Comparison of ENCODE assay signal across 9 cellular contexts in genomic region chr19:51339313-51339686, GRCh38. TPM values are rescaled to one million over a fixed set of nuclear protein-coding genes. Genes with fewer than 3 reads are reported as not detected.
DNase-seq lines count a peak whose midpoint lies in the region; ATAC-seq and TF ChIP-seq lines count a peak whose summit lies in the region.
"Had no signal": no experiment of that assay in that cellular context is flagged by ENCODE, and none has a peak within 500 bp of the region (broad histone marks: within the 10 kb centered on the region; RNA-seq: fewer than 3 reads in every experiment).

No MANE protein-coding gene starts in this region.

- DNase-seq in WERI-Rb-1 (no peak), iPS DF 6.9 (ENCODE audit: low read depth, low spot score) (no peak), spleen (no peak), NCI-H187 treated with DMSO at 0.1 percent for 48 hours (lab: John Stamatoyannopoulos, UW) (no peak), NCI-H82 (lab: John Stamatoyannopoulos, UW) (no peak)
- no peak for DNase-seq in stimulated activated CD4-positive, alpha-beta T cell treated with anti-CD3 and anti-CD28 coated beads, Interleukin-4, amount 100 ng/mL, for 24 hours

- H3K27me3 ChIP-seq in WERI-Rb-1 (ENCODE audit: insufficient read depth, low read depth, severe bottlenecking) (no peaks in the 10 kb centered on the region), iPS DF 6.9 (ENCODE audit: control insufficient read depth, insufficient read depth, low read length) (no peaks in the 10 kb centered on the region; the same call in 1 of the 2 replicates), spleen (replicated peaks in 1 of 7) (peaks cover 0 to 12% (median 0%) of the 10 kb centered on the region in 7 donors)

- WGBS in iPS DF 6.9 (ENCODE audit: insufficient coverage, insufficient read length): no CpG with 5 or more reads among the region's 10 CpGs
- 1 to 2% (median 1%) methylated on average over 10 of the region's 10 CpGs for WGBS in spleen, 5 donors

- no peak for TF ChIP-seq POLR2A in spleen (IDR thresholded peaks at IDR 0.05)

- peak; percentile 2 for ATAC-seq in GM18907 (IDR thresholded peaks at IDR 0.05; ENCODE audit: unreplicated experiment)

- H3K4me1 ChIP-seq in iPS DF 6.9 (ENCODE audit: control insufficient read depth, insufficient read depth, low read length) (peaks cover 8% of the 10 kb centered on the region), spleen (peaks cover 9 to 51% (median 26%) of the 10 kb centered on the region in 6 donors)

- intact Hi-C loops in spleen (cut with DNase I; ENCODE audit: low total_unique reads): loop anchor here (5.0 kb wide), 1 partner anchor 103 kb away; no protein-coding TSS in a partner anchor

- no peak for TF ChIP-seq CTCF in 22Rv1 (IDR thresholded peaks at IDR 0.05)
- no peak for TF ChIP-seq CTCF in WERI-Rb-1 (IDR thresholded peaks at IDR 0.05; ENCODE audit: low read depth, low read length)
- TF ChIP-seq CTCF in spleen (IDR thresholded peaks at IDR 0.05 in 8 of 11, conservative IDR thresholded peaks at IDR 0.05 in 3 of 11): no peak

- H3K36me3 ChIP-seq in WERI-Rb-1 (no peaks in the 10 kb centered on the region), iPS DF 6.9 (ENCODE audit: control insufficient read depth, insufficient read depth, low read length) (no peaks in the 10 kb centered on the region), spleen (peaks cover 0 to 4% (median 0%) of the 10 kb centered on the region in 6 donors)

- H3K4me3 ChIP-seq in WERI-Rb-1 (ENCODE audit: low read depth, low read length) (peak overlapping the region; percentile 49), iPS DF 6.9 (ENCODE audit: low read length) (peak overlapping the region; percentile 82; the same call in 1 of the 2 replicates), spleen (peak overlapping the region; percentile 61 to 92 (median 72))

- H3K27ac ChIP-seq in 22Rv1 (peak overlapping the region; percentile 86), WERI-Rb-1 (peak overlapping the region; percentile 50), iPS DF 6.9 (ENCODE audit: low read length) (no peak overlapping the region), spleen (peak overlapping the region in 7 of 8 donors; percentile 41 to 85 (median 69))

- H3K9me3 ChIP-seq in WERI-Rb-1 (ENCODE audit: severe bottlenecking) (no peaks in the 10 kb centered on the region), iPS DF 6.9 (ENCODE audit: control insufficient read depth, insufficient read depth, low read length) (no peaks in the 10 kb centered on the region), spleen (no peaks in the 10 kb centered on the region)

RNA-seq across cellular contexts. Expression of gene VSIG10L, which starts 2.6 kb away (rescaled TPM):
- total RNA-seq in spleen: 1 to 10 TPM; 1.1 to 2.6 (median 1.6) TPM
- 1 to 10 TPM; 1.2 to 2.3 (median 1.7) TPM for polyA plus RNA-seq in spleen

RNA-seq across cellular contexts. Expression of gene ETFB, which starts 26.9 kb away (rescaled TPM):
- 10 to 100 TPM; 41.4 to 78.0 (median 54.1) TPM for total RNA-seq in spleen
- polyA plus RNA-seq in spleen: 100 to 1,000 TPM in 1 of 3 donors, 10 to 100 TPM in 2; 81.6 to 133 (median 93.5) TPM

RNA-seq across cellular contexts. Expression of gene IGLON5, which starts 27.9 kb away (rescaled TPM):
- not detected for total RNA-seq in spleen
- under 1 TPM in 1 of 3 donors, not detected in 2; 0.03 TPM for polyA plus RNA-seq in spleen
- total RNA-seq: pulmonary artery endothelial cell had no signal

RNA-seq across cellular contexts. Expression of gene CLDND2, which starts 29.5 kb away (rescaled TPM):
- 1 to 10 TPM in 5 of 7 donors, not detected in 2; 2.1 to 4.9 (median 2.5) TPM for total RNA-seq in spleen
- polyA plus RNA-seq in spleen: 1 to 10 TPM in 1 of 3 donors, under 1 TPM in 2; 0.36 to 3.4 (median 0.77) TPM
- total RNA-seq: pulmonary artery endothelial cell had no signal

RNA-seq across cellular contexts. Expression of gene NKG7, which starts 33.2 kb away (rescaled TPM):
- total RNA-seq in spleen: 100 to 1,000 TPM in 3 of 7 donors, 10 to 100 TPM in 4; 54.5 to 144 (median 94.1) TPM
- polyA plus RNA-seq in spleen: 10 to 100 TPM; 30.8 to 43.7 (median 37.8) TPM
- total RNA-seq: pulmonary artery endothelial cell had no signal
